Comparison of ENCODE assay signal across 8 cellular contexts in genomic region chr4:6688879-6689505, GRCh38. TPM values are rescaled to one million over a fixed set of nuclear protein-coding genes. Genes with fewer than 3 reads are reported as not detected.
DNase-seq lines count a peak whose midpoint lies in the region; ATAC-seq and TF ChIP-seq lines count a peak whose summit lies in the region.

No MANE protein-coding gene starts in this region.

- no peak overlapping the region for H3K4me3 ChIP-seq in right cardiac atrium (ENCODE audit: low read length)

- no peak overlapping the region for H3K27ac ChIP-seq in right cardiac atrium (ENCODE audit: low read length)

- 40% methylated on average over 23 of the region's 23 CpGs for WGBS in right cardiac atrium

- no peaks in the 10 kb centered on the region for H3K27me3 ChIP-seq in right cardiac atrium (ENCODE audit: control insufficient read depth, insufficient read depth)

- intact Hi-C loops in right cardiac atrium (cut with DNase I), result no loop called here

- DNase-seq in activated naive CD4-positive, alpha-beta T cell treated with Interleukin-2 at 50 U/mL for 16 hours, result peak; percentile 82
- DNase-seq in right cardiac atrium, result peak in 1 of 3 donors; percentile 62
- DNase-seq in stimulated activated CD4-positive, alpha-beta T cell treated with anti-CD3 and anti-CD28 coated beads, Interleukin-12 subunit alpha, Interleukin-12 subunit beta, amount 100 ng/mL, for 48 hours (ENCODE audit: low read depth in 2 of 3, low spot score in 1 of 3), result peak; percentile 61 to 74 (median 71)
- no peak for DNase-seq in cortex of kidney (lab: John Stamatoyannopoulos, UW)
- DNase-seq in putamen (ENCODE audit: low spot score), result no peak

- H3K9me3 ChIP-seq in right cardiac atrium (ENCODE audit: control insufficient read depth, low read length), result no peaks in the 10 kb centered on the region

- ATAC-seq in GM18511 (IDR thresholded peaks at IDR 0.05; ENCODE audit: unreplicated experiment) (peak; percentile 95), HG03095 (IDR thresholded peaks at IDR 0.05; ENCODE audit: unreplicated experiment) (peak; percentile 91), SK-N-SH treated with all-trans-retinoic acid at 6 μM for 48 hours (peak; percentile 95), right cardiac atrium (peak; percentile 34 to 45)

- no peaks in the 10 kb centered on the region for H3K4me1 ChIP-seq in right cardiac atrium (ENCODE audit: control insufficient read depth, insufficient read depth, low read length)

TF ChIP-seq in SK-N-SH treated with all-trans-retinoic acid at 6 μM for 48 hours, 23 proteins besides CTCF, POLR2A, EP300 and RAD21:
- TF ChIP-seq CSRNP3 (CRISPR knock-in tag; IDR thresholded peaks at IDR 0.05) (no peak), ZNF70 (CRISPR knock-in tag; IDR thresholded peaks at IDR 0.05) (no peak)

RNA-seq across cellular contexts. Expression of gene S100P, which starts 4.7 kb away (rescaled TPM):
- total RNA-seq in right cardiac atrium, result 1 to 10 TPM in 1 of 4 donors, not detected in 3; 1.5 TPM
- 0.16 TPM for polyA plus RNA-seq in right cardiac atrium

RNA-seq across cellular contexts. Expression of gene MRFAP1L1, which starts 20.7 kb away (rescaled TPM):
- total RNA-seq in right cardiac atrium, result 10 to 100 TPM; 51.9 to 58.6 (median 54.1) TPM
- polyA plus RNA-seq in right cardiac atrium, result 73.4 TPM

RNA-seq across cellular contexts. Expression of gene BLOC1S4, which starts 27.0 kb away (rescaled TPM):
- total RNA-seq in right cardiac atrium, result 1 to 10 TPM; 7.5 to 9.1 (median 8.4) TPM
- 7.0 TPM for polyA plus RNA-seq in right cardiac atrium

RNA-seq across cellular contexts. Expression of gene MRFAP1, which starts 48.5 kb away (rescaled TPM):
- total RNA-seq in right cardiac atrium, result 100 to 1,000 TPM; 250 to 276 (median 263) TPM
- polyA plus RNA-seq in right cardiac atrium, result 335 TPM

Comparison
In these comparisons a context has a peak if more than half of its experiments do, and no peak if none do; other contexts are left out.
1. ATAC-seq: peak in every context shown above with its lines; median percentile 95 in GM18511; 95 in SK-N-SH treated with all-trans-retinoic acid at 6 μM for 48 hours; 91 in HG03095; 40 in right cardiac atrium.
2. DNase-seq: peak in activated naive CD4-positive, alpha-beta T cell treated with Interleukin-2 at 50 U/mL for 16 hours (single experiment) and stimulated activated CD4-positive, alpha-beta T cell treated with anti-CD3 and anti-CD28 coated beads, Interleukin-12 subunit alpha, Interleukin-12 subunit beta, amount 100 ng/mL, for 48 hours (3 of 3); none in cortex of kidney (single experiment) and putamen (single experiment).